10 cellular contexts compared by ENCODE assay signal in the genomic region with DNA sequence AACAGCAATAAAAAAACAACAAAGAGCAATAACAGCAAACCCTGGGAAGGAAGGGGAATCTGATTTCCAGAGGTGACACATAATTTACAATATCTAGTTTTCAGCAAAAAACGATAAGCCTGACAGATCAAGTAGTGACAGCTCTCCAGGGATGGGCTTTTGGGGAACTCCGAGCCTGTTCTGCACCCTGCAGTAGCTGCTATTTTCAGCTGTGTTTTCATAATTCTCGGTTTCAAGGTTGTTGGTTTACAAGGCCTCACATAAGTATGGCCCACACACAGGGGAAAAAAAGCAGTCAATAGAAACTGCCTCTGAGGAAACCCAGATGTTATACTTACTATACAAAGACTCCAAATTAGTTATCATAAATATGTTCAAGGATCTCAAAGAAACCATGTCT.
A peak's percentile ranks its signal among the peaks of the same experiment; 100 is the strongest.
DNase-seq lines count a peak whose midpoint lies in the region; ATAC-seq and TF ChIP-seq lines count a peak whose summit lies in the region.
"Had no signal": no experiment of that assay in that cellular context is flagged by ENCODE, and none has a peak within 500 bp of the region (broad histone marks: within the 10 kb centered on the region; RNA-seq: fewer than 3 reads in every experiment).

No MANE protein-coding gene starts in this region.

- H3K27ac ChIP-seq in thyroid gland, result no peak overlapping the region
- H3K27ac ChIP-seq: SJCRH30 had no signal

- DNase-seq in SW480 (ENCODE audit: low spot score) (no peak), thyroid gland (no peak), epidermal melanocyte (ENCODE audit: insufficient read length, low spot score) (no peak), AG08396 (ENCODE audit: low spot score) (no peak)
- DNase-seq: SJCRH30 had no signal

- H3K4me1 Mint-ChIP-seq in activated T-helper 17 cell treated with anti-CD3 and anti-CD28 coated beads, Interleukin-2, amount 50 U/mL, for 72 hours, result peaks cover 44% of the 10 kb centered on the region

- no peaks in the 10 kb centered on the region for H3K36me3 ChIP-seq in thyroid gland
- H3K36me3 ChIP-seq: SJCRH30 had no signal

- H3K4me3 ChIP-seq in thyroid gland (replicated peaks in 1 of 3), result no peak overlapping the region
- H3K4me3 ChIP-seq: K562, SJCRH30 had no signal

- no peaks in the 10 kb centered on the region for H3K27me3 Mint-ChIP-seq in activated T-helper 17 cell treated with anti-CD3 and anti-CD28 coated beads, Interleukin-2, amount 50 U/mL, for 72 hours

- peaks cover 6 to 7% of the 10 kb centered on the region in 2 donors for H3K4me1 ChIP-seq in thyroid gland

- peaks cover 4% of the 10 kb centered on the region for H3K9me3 Mint-ChIP-seq in activated T-helper 17 cell treated with anti-CD3 and anti-CD28 coated beads, Interleukin-2, amount 50 U/mL, for 72 hours

- intact Hi-C loops in thyroid gland (cut with DNase I), result no loop called here

- peak; percentile 87 for ATAC-seq in GM18508 (IDR thresholded peaks at IDR 0.05; ENCODE audit: insufficient read depth, unreplicated experiment)
- peak; percentile 81 for ATAC-seq in GM19452 (IDR thresholded peaks at IDR 0.05; ENCODE audit: unreplicated experiment)
- peak; percentile 94 for ATAC-seq in HG03045 (IDR thresholded peaks at IDR 0.05; ENCODE audit: unreplicated experiment)
- ATAC-seq in activated T-helper 17 cell treated with anti-CD3 and anti-CD28 coated beads, Interleukin-2, amount 50 U/mL, for 72 hours (replicated peaks), result peak; percentile 71
- ATAC-seq: K562 had no signal

- H3K27me3 ChIP-seq in thyroid gland, result no peaks in the 10 kb centered on the region
- H3K27me3 ChIP-seq: SJCRH30 had no signal

- no peaks in the 10 kb centered on the region for H3K36me3 Mint-ChIP-seq in activated T-helper 17 cell treated with anti-CD3 and anti-CD28 coated beads, Interleukin-2, amount 50 U/mL, for 72 hours (ENCODE audit: low read depth)

- H3K27ac Mint-ChIP-seq in activated T-helper 17 cell treated with anti-CD3 and anti-CD28 coated beads, Interleukin-2, amount 50 U/mL, for 72 hours, result peak overlapping the region; percentile 84

- 40 to 44% methylated on average over 3 of the region's 3 CpGs for WGBS in thyroid gland, 2 donors

- no peak for TF ChIP-seq POLR2A in thyroid gland (IDR thresholded peaks at IDR 0.05)

- TF ChIP-seq CTCF in thyroid gland (IDR thresholded peaks at IDR 0.05), result no peak

- peak overlapping the region; percentile 35 for H3K4me3 Mint-ChIP-seq in activated T-helper 17 cell treated with anti-CD3 and anti-CD28 coated beads, Interleukin-2, amount 50 U/mL, for 72 hours

- no peaks in the 10 kb centered on the region for H3K9me3 ChIP-seq in thyroid gland
- H3K9me3 ChIP-seq: SJCRH30 had no signal
